ENCODE assay signal across 8 cellular contexts in genomic region chr17:55307879-55308278, GRCh38. TPM values are rescaled to one million over a fixed set of nuclear protein-coding genes. Genes with fewer than 3 reads are reported as not detected.
"Had no signal": no experiment of that assay in that cellular context is flagged by ENCODE, and none has a peak within 500 bp of the region (broad histone marks: within the 10 kb centered on the region; RNA-seq: fewer than 3 reads in every experiment).

No MANE protein-coding gene starts in this region.

- FAIRE-seq: HTR-8/SVneo, K562 had no signal

- H3K4me3 ChIP-seq: K562 had no signal

- H3K4me2 ChIP-seq: KMS-11 had no signal

- DNase-seq: IMR-90, KBM-7, KG1 had no signal

- H3K4me3 Mint-ChIP-seq: IgD-negative memory B cell had no signal

- ATAC-seq: K562 had no signal

- H3K27ac ChIP-seq: HL-60, KMS-11 had no signal

- H3K27ac Mint-ChIP-seq: IgD-negative memory B cell had no signal

- H3K9me3 Mint-ChIP-seq: IgD-negative memory B cell had no signal

- H3K9ac ChIP-seq: KMS-11 had no signal

RNA-seq across cellular contexts. Expression of gene HLF, which starts 43.1 kb away (rescaled TPM):
- polyA plus RNA-seq: IgD-negative memory B cell, IMR-90 had no signal
